Comparison of ENCODE assay signal across 35 cellular contexts in genomic region chr5:74124826-74125225, GRCh38.
DNase-seq lines count a peak whose midpoint lies in the region; ATAC-seq, FAIRE-seq and TF ChIP-seq lines count a peak whose summit lies in the region.
"Had no signal": no experiment of that assay in that cellular context is flagged by ENCODE, and none has a peak within 500 bp of the region (broad histone marks: within the 10 kb centered on the region; RNA-seq: fewer than 3 reads in every experiment).

No MANE protein-coding gene starts in this region.

- peaks cover 11 to 19% (median 16%) of the 10 kb centered on the region in 4 donors for H3K4me1 ChIP-seq in esophagus muscularis mucosa
- H3K4me1 ChIP-seq in CD8-positive, alpha-beta T cell (ENCODE audit: insufficient read depth, low read length) = no peaks in the 10 kb centered on the region
- H3K4me1 ChIP-seq: pancreas had no signal

- no peak overlapping the region for H3K4me3 ChIP-seq in esophagus muscularis mucosa
- H3K4me3 ChIP-seq in CD8-positive, alpha-beta T cell (ENCODE audit: low read depth, low read length) = no peak overlapping the region
- H3K4me3 ChIP-seq: left lung, pancreas, skin epidermis, upper lobe of left lung had no signal

- CTCF ChIA-PET in CD8-positive, alpha-beta T cell (lab: Charles Lee) = no interaction called here

- WGBS in esophagus muscularis mucosa = 94% methylated on average over 4 of the region's 4 CpGs

- ATAC-seq in GM18517 (IDR thresholded peaks at IDR 0.05; ENCODE audit: unreplicated experiment) (no peak), GM19023 (IDR thresholded peaks at IDR 0.05; ENCODE audit: unreplicated experiment) (no peak)
- ATAC-seq in CD8-positive, alpha-beta T cell = no peak
- ATAC-seq: activated T-cell treated with anti-CD3 and anti-CD28 coated beads, Interleukin-2, amount 50 U/mL, for 4 hours; left lung; T-cell had no signal

- POLR2A ChIA-PET in CD8-positive, alpha-beta T cell (lab: Charles Lee) = no interaction called here

- no peak for FAIRE-seq in GM12891 (lab: Jason Lieb, UNC)
- FAIRE-seq: islet of Langerhans, pancreas had no signal

- H3K27ac ChIP-seq in esophagus muscularis mucosa (replicated peaks in 1 of 4) = no peak overlapping the region
- no peak overlapping the region for H3K27ac ChIP-seq in CD8-positive, alpha-beta T cell (ENCODE audit: low read depth, low read length)
- H3K27ac ChIP-seq: 22Rv1, epithelial cell of prostate, HL-60, KMS-11, left lung, pancreas, RWPE1, skin epidermis, upper lobe of left lung had no signal

- no peaks in the 10 kb centered on the region for H3K4me1 Mint-ChIP-seq in CD8-positive, alpha-beta T cell (ENCODE audit: low read depth)
- H3K4me1 Mint-ChIP-seq: activated B cell treated with CpG ODN at 0.5 μM for 24 hours, memory B cell, T-cell had no signal

- TF ChIP-seq POLR2A in esophagus muscularis mucosa (IDR thresholded peaks at IDR 0.05; ENCODE audit: low read depth) (no peak), GM12891 (IDR thresholded peaks at IDR 0.05; ENCODE audit: low read depth, low read length) (no peak)

- H3K4me3 Mint-ChIP-seq in CD8-positive, alpha-beta T cell = no peak overlapping the region
- H3K4me3 Mint-ChIP-seq: activated B cell treated with CpG ODN at 0.5 μM for 24 hours; activated T-cell treated with anti-CD3 and anti-CD28 coated beads, Interleukin-2, amount 50 U/mL, for 4 hours; CD14-positive monocyte; memory B cell; neural crest cell; T-cell had no signal

- intact Hi-C loops in esophagus muscularis mucosa (cut with DNase I) = no loop called here
- intact Hi-C loops in CD8-positive, alpha-beta T cell (cut with DNase I, micrococcal nuclease) = no loop called here

- H3K36me3 Mint-ChIP-seq in CD8-positive, alpha-beta T cell = no peaks in the 10 kb centered on the region
- H3K36me3 Mint-ChIP-seq: CD14-positive monocyte, memory B cell, T-cell had no signal

- no peaks in the 10 kb centered on the region for H3K27me3 ChIP-seq in esophagus muscularis mucosa
- H3K27me3 ChIP-seq in CD8-positive, alpha-beta T cell (ENCODE audit: insufficient read depth, low read length) = no peaks in the 10 kb centered on the region
- H3K27me3 ChIP-seq: left lung, pancreas, upper lobe of left lung had no signal

- no peak for TF ChIP-seq CTCF in esophagus muscularis mucosa (IDR thresholded peaks at IDR 0.05)
- TF ChIP-seq CTCF in CD8-positive, alpha-beta T cell (IDR thresholded peaks at IDR 0.05) = no peak

- no peak overlapping the region for H3K27ac Mint-ChIP-seq in CD8-positive, alpha-beta T cell
- H3K27ac Mint-ChIP-seq: activated B cell treated with CpG ODN at 0.5 μM for 24 hours, CD14-positive monocyte, memory B cell, T-cell had no signal

- no peaks in the 10 kb centered on the region for H3K9me3 ChIP-seq in esophagus muscularis mucosa
- no peaks in the 10 kb centered on the region for H3K9me3 ChIP-seq in CD8-positive, alpha-beta T cell (ENCODE audit: low read length)
- H3K9me3 ChIP-seq: left lung, pancreas, upper lobe of left lung had no signal

- no peaks in the 10 kb centered on the region for H3K36me3 ChIP-seq in esophagus muscularis mucosa
- no peaks in the 10 kb centered on the region for H3K36me3 ChIP-seq in CD8-positive, alpha-beta T cell (ENCODE audit: insufficient read depth, low read length)
- H3K36me3 ChIP-seq: left lung, pancreas, upper lobe of left lung had no signal

- TF ChIP-seq EP300 in esophagus muscularis mucosa (IDR thresholded peaks at IDR 0.05) = no peak

- H3K9me3 Mint-ChIP-seq in CD8-positive, alpha-beta T cell = no peaks in the 10 kb centered on the region
- H3K9me3 Mint-ChIP-seq: activated B cell treated with CpG ODN at 0.5 μM for 24 hours; activated T-cell treated with anti-CD3 and anti-CD28 coated beads, Interleukin-2, amount 50 U/mL, for 4 hours; memory B cell had no signal

- H3K27me3 Mint-ChIP-seq in CD8-positive, alpha-beta T cell (ENCODE audit: low read depth) = peaks cover 2% of the 10 kb centered on the region
- H3K27me3 Mint-ChIP-seq: activated B cell treated with CpG ODN at 0.5 μM for 24 hours had no signal

- peak; percentile 52 for DNase-seq in DMS53 (lab: John Stamatoyannopoulos, UW)
- DNase-seq in DMS53 treated with DMSO at 0.1 percent for 48 hours (lab: John Stamatoyannopoulos, UW; ENCODE audit: unreplicated experiment) = no peak
- peak; percentile 84 for DNase-seq in NCI-H69 (lab: John Stamatoyannopoulos, UW)
- DNase-seq in esophagus muscularis mucosa (ENCODE audit: extremely low spot score) = peak; percentile 70
- no peak for DNase-seq in CD8-positive, alpha-beta T cell
- DNase-seq in GM12891 (ENCODE audit: insufficient read length, low spot score) = no peak
- DNase-seq: activated B cell treated with CpG ODN at 0.5 μM for 24 hours; activated CD4-positive, alpha-beta T cell treated with anti-CD3 and anti-CD28 coated beads, Interleukin-2, amount 50 U/mL, for 1 hour; activated gamma-delta T cell treated with Interleukin-2 at 50 U/mL for 16 hours; activated T-cell treated with anti-CD3 and anti-CD28 coated beads, Interleukin-2, amount 50 U/mL, for 4 hours; caudate nucleus; cortex of kidney; effector memory CD4-positive, alpha-beta T cell; glutamatergic neuron; left lung; MM.1S; NCI-H446; OCI-M1; pancreas; retina; stimulated activated naive CD4-positive, alpha-beta T cell; T-cell; upper lobe of left lung had no signal

TF ChIP-seq in GM12891, 5 proteins besides CTCF, POLR2A, EP300 and RAD21:
- TF ChIP-seq SPI1 (IDR thresholded peaks at IDR 0.05; ENCODE audit: low read depth, low read length) (no peak), POLR2AphosphoS5 (IDR thresholded peaks at IDR 0.05; ENCODE audit: low read depth, low read length) (no peak), TAF1 (IDR thresholded peaks at IDR 0.05; ENCODE audit: low read depth, low read length) (no peak), POU2F2 (IDR thresholded peaks at IDR 0.05; ENCODE audit: low read depth, low read length) (no peak), PAX5 (IDR thresholded peaks at IDR 0.05; ENCODE audit: insufficient read depth, low read length, severe bottlenecking) (no peak)

Comparison
In these comparisons a context has a peak if more than half of its experiments do, and no peak if none do; other contexts are left out.
1. DNase-seq: peak in DMS53 (single experiment), NCI-H69 (single experiment) and esophagus muscularis mucosa (single experiment); none in DMS53 treated with DMSO at 0.1 percent for 48 hours (single experiment), CD8-positive, alpha-beta T cell (0 of 7) and GM12891 (single experiment).